ENCODE assay signal across 13 cellular contexts in the genomic region with DNA sequence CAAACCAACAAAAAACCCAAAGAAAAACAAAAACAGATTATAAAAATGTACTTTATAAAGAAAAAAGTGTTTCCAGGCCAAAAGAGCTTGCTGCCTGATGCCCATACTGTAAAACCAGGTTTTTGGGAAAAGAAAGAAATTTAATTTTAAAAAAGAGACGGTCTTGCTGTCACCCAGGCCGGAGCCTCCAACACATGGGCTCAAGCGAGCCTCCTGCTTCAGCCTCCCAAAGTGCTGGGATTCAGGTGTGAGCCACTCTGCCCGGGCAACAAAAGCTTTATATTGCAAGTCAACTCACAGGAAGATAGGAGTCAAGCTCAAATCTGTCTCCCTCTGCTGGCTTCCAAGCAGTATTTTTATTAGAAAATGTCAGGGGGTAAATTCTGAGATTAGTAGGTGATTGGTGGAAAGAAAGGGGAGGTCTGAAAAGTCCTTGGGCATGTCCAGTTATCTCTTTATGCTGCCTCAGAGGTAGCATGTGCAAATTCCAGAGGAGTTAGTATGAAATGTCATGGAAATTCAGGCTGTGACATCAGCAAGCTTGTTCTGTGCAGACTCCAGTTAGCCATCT. TPM values are rescaled to one million over a fixed set of nuclear protein-coding genes. Genes with fewer than 3 reads are reported as not detected.
DNase-seq lines count a peak whose midpoint lies in the region; ATAC-seq and TF ChIP-seq lines count a peak whose summit lies in the region.
"Had no signal": no experiment of that assay in that cellular context is flagged by ENCODE, and none has a peak within 500 bp of the region (broad histone marks: within the 10 kb centered on the region; RNA-seq: fewer than 3 reads in every experiment).

No MANE protein-coding gene starts in this region.

- in situ Hi-C loops in Caki2 (cut with HindIII; ENCODE audit: low pct_unique_long_range_greater_than_20kb, low sequenced_read_pairs): no loop called here

- H3K36me3 ChIP-seq in WERI-Rb-1: peaks cover 23% of the 10 kb centered on the region
- H3K36me3 ChIP-seq in sigmoid colon: peaks cover 0 to 34% (median 3%) of the 10 kb centered on the region in 4 donors

- H3K9me3 ChIP-seq in WERI-Rb-1 (ENCODE audit: severe bottlenecking) (peaks cover 3% of the 10 kb centered on the region), sigmoid colon (no peaks in the 10 kb centered on the region)

- no peak overlapping the region for H3K27ac ChIP-seq in WERI-Rb-1
- H3K27ac ChIP-seq in sigmoid colon: no peak overlapping the region
- H3K27ac ChIP-seq: SJCRH30 had no signal

- WGBS in sigmoid colon, 2 donors: 97% methylated on average over 4 of the region's 4 CpGs

- H3K4me3 ChIP-seq in WERI-Rb-1 (ENCODE audit: low read depth, low read length) (no peak overlapping the region), sigmoid colon (no peak overlapping the region)
- H3K4me3 ChIP-seq: SJCRH30 had no signal

- no peak for TF ChIP-seq EP300 in sigmoid colon (IDR thresholded peaks at IDR 0.05)

- TF ChIP-seq POLR2A in sigmoid colon (IDR thresholded peaks at IDR 0.05): no peak

- no peak for ATAC-seq in HG02588 (IDR thresholded peaks at IDR 0.05; ENCODE audit: unreplicated experiment)

- DNase-seq in Caki2 (ENCODE audit: low read depth): peak; percentile 14
- peak; percentile 31 for DNase-seq in HuH-7 (ENCODE audit: low spot score)
- DNase-seq in WERI-Rb-1: no peak
- DNase-seq in kidney tubule cell (ENCODE audit: low spot score): peak; percentile 4
- DNase-seq in DMS79 (lab: John Stamatoyannopoulos, UW): no peak
- no peak for DNase-seq in NCI-H1092 treated with DMSO at 0.1 percent for 48 hours (lab: John Stamatoyannopoulos, UW)
- DNase-seq in sigmoid colon: no peak
- DNase-seq: activated CD4-positive, alpha-beta T cell treated with anti-CD3 and anti-CD28 coated beads, Interleukin-2, amount 50 U/mL, for 1 hour; effector CD4-positive, alpha-beta T cell; GOT3; NCI-H1105 treated with DMSO at 0.1 percent for 48 hours had no signal

- H3K4me1 ChIP-seq in sigmoid colon: no peaks in the 10 kb centered on the region

- H3K27me3 ChIP-seq in WERI-Rb-1 (ENCODE audit: insufficient read depth, low read depth, severe bottlenecking) (no peaks in the 10 kb centered on the region), sigmoid colon (no peaks in the 10 kb centered on the region)
- H3K27me3 ChIP-seq: SJCRH30 had no signal

- TF ChIP-seq CTCF in WERI-Rb-1 (IDR thresholded peaks at IDR 0.05; ENCODE audit: low read depth, low read length) (peak; percentile 32; the same call in 1 of the 2 replicates), sigmoid colon (IDR thresholded peaks at IDR 0.05) (no peak)

- intact Hi-C loops in sigmoid colon (cut with DNase I): no loop called here

RNA-seq across cellular contexts. Expression of a gene that starts 39.4 kb away (rescaled TPM):
- total RNA-seq in Caki2 (2014; rRNA removed; shearing (Covaris generic); ENCODE audit: low replicate concordance): 48.5 and 54.0 TPM in 2 replicates
- total RNA-seq in sigmoid colon: 10 to 100 TPM; 30.8 to 48.2 (median 42.3) TPM
- 100 to 1,000 TPM in 1 of 3 donors, 10 to 100 TPM in 2; 70.9 to 143 (median 84.8) TPM for polyA plus RNA-seq in sigmoid colon

Comparison
In these comparisons a context has a peak if more than half of its experiments do, and no peak if none do; other contexts are left out.
1. DNase-seq: peak in Caki2 (single experiment), HuH-7 (single experiment) and kidney tubule cell (single experiment); none in WERI-Rb-1 (single experiment), DMS79 (single experiment), NCI-H1092 treated with DMSO at 0.1 percent for 48 hours (single experiment) and sigmoid colon (single experiment).